ENCODE assay signal across 7 cellular contexts in genomic region chr4:162988530-162988929, GRCh38.
"Had no signal": no experiment of that assay in that cellular context is flagged by ENCODE, and none has a peak within 500 bp of the region (broad histone marks: within the 10 kb centered on the region; RNA-seq: fewer than 3 reads in every experiment).

No MANE protein-coding gene starts in this region.

- H3K36me3 Mint-ChIP-seq: IgD-negative memory B cell had no signal

- H3K27ac Mint-ChIP-seq: IgD-negative memory B cell had no signal

- H3K4me2 ChIP-seq: KMS-11 had no signal

- H3K4me1 Mint-ChIP-seq: IgD-negative memory B cell had no signal

- DNase-seq: IMR-90, KBM-7 had no signal

- H3K9ac ChIP-seq: KMS-11 had no signal

- ATAC-seq: HepG2, K562 had no signal

- H3K27ac ChIP-seq: HL-60, KMS-11 had no signal

- H3K4me3 Mint-ChIP-seq: IgD-negative memory B cell had no signal

- H3K4me3 ChIP-seq: K562 had no signal
